Comparison of ENCODE assay signal across 28 cellular contexts in genomic region chr17:82079001-82079677, GRCh38.
"Had no signal": no experiment of that assay in that cellular context is flagged by ENCODE, and none has a peak within 500 bp of the region (broad histone marks: within the 10 kb centered on the region; RNA-seq: fewer than 3 reads in every experiment).

No MANE protein-coding gene starts in this region.

- H3K4me2 ChIP-seq: hepatocyte, neural progenitor cell had no signal

- H3K36me3 ChIP-seq: neural progenitor cell had no signal

- H3K79me2 ChIP-seq: hepatocyte had no signal

- FAIRE-seq: kidney had no signal

- H3K4me1 ChIP-seq: gastrocnemius medialis, neural progenitor cell, prostate gland, right atrium auricular region, sigmoid colon, tibial artery had no signal

- H3K27ac ChIP-seq: epithelial cell of prostate, gastrocnemius medialis, hepatocyte, prostate gland, right atrium auricular region, sigmoid colon, tibial artery had no signal

- H3K9ac ChIP-seq: neural progenitor cell had no signal

- H3K9me3 ChIP-seq: gastrocnemius medialis, mucosa of descending colon, prostate gland, right atrium auricular region, sigmoid colon, testis, tibial artery had no signal

- ATAC-seq: esophagus mucosa; gastrocnemius medialis; left lobe of liver; mucosa of descending colon; natural killer cell treated with Interleukin-12 subunit alpha and Interleukin-12 subunit beta and Interleukin-15 and Interleukin-18, amount 100 ng/mL, for 72 hours; stimulated activated effector memory CD8-positive, alpha-beta T cell treated with anti-CD3 and anti-CD28 coated beads, Interleukin-12 subunit alpha, Interleukin-12 subunit beta, amount 100 ng/mL, for 72 hours had no signal

- H2AFZ ChIP-seq: hepatocyte, neural progenitor cell had no signal

- H3K27me3 ChIP-seq: dorsolateral prefrontal cortex, gastrocnemius medialis, hepatocyte, right atrium auricular region, sigmoid colon, testis, tibial artery had no signal

- H3K4me3 ChIP-seq: dorsolateral prefrontal cortex, gastrocnemius medialis, hepatocyte, lung, mucosa of descending colon, neural progenitor cell, prostate gland, right atrium auricular region, sigmoid colon, testis, tibial artery had no signal

- DNase-seq: cortex of kidney; effector CD4-positive, alpha-beta T cell; endodermal cell; foreskin fibroblast; gastrocnemius medialis; head of caudate nucleus; kidney; mucosa of descending colon; naive B cell; nucleus accumbens; sigmoid colon; stimulated activated CD4-positive, alpha-beta T cell treated with anti-CD3 and anti-CD28 coated beads, Interleukin-2, amount 100 ng/mL, for 24 hours; stimulated activated CD4-positive, alpha-beta T cell treated with anti-CD3 and anti-CD28 coated beads, Interleukin-4, amount 100 ng/mL, for 24 hours; stimulated activated naive CD4-positive, alpha-beta T cell treated with Interleukin-2 at 50 U/mL for 16 hours; substantia nigra; testis; tibial artery had no signal
